In genomic region chr12:112362309-112362708, GRCh38 we compare ENCODE assay signal across 20 cellular contexts. TPM values are rescaled to one million over a fixed set of nuclear protein-coding genes. Genes with fewer than 3 reads are reported as not detected.
A peak's percentile ranks its signal among the peaks of the same experiment; 100 is the strongest.
DNase-seq lines count a peak whose midpoint lies in the region; ATAC-seq, FAIRE-seq and TF ChIP-seq lines count a peak whose summit lies in the region.
"Had no signal": no experiment of that assay in that cellular context is flagged by ENCODE, and none has a peak within 500 bp of the region (broad histone marks: within the 10 kb centered on the region; RNA-seq: fewer than 3 reads in every experiment).

No MANE protein-coding gene starts in this region.

- intact Hi-C loops in K562 (cut with micrococcal nuclease) (no loop called here), mammary epithelial cell (cut with micrococcal nuclease) (no loop called here)

- H3K9me3 Mint-ChIP-seq in GM23338 = no peaks in the 10 kb centered on the region
- no peaks in the 10 kb centered on the region for H3K9me3 Mint-ChIP-seq in stimulated activated effector memory CD8-positive, alpha-beta T cell treated with anti-CD3 and anti-CD28 coated beads, Interleukin-12 subunit alpha, Interleukin-12 subunit beta, amount 100 ng/mL, for 72 hours
- H3K9me3 Mint-ChIP-seq: CD4-positive, alpha-beta T cell had no signal

- TF ChIP-seq CTCF in GM23338 (conservative IDR thresholded peaks at IDR 0.05; ENCODE audit: low read depth in 2 of 2) (no peak), K562 (IDR thresholded peaks at IDR 0.05 in 2 of 3, conservative IDR thresholded peaks at IDR 0.05 in 1 of 3; ENCODE audit: insufficient read depth in 2 of 3, low read depth in 1 of 3, low read length in 3 of 3) (no peak), mammary epithelial cell (conservative IDR thresholded peaks at IDR 0.05 in 1 of 2, IDR thresholded peaks at IDR 0.05 in 1 of 2; ENCODE audit: extremely low read depth in 1 of 2, insufficient read depth in 1 of 2, low read depth in 1 of 2, low read length in 2 of 2) (no peak)

- no peaks in the 10 kb centered on the region for H3K36me3 Mint-ChIP-seq in GM23338 (ENCODE audit: low read depth)
- H3K36me3 Mint-ChIP-seq in stimulated activated effector memory CD8-positive, alpha-beta T cell treated with anti-CD3 and anti-CD28 coated beads, Interleukin-12 subunit alpha, Interleukin-12 subunit beta, amount 100 ng/mL, for 72 hours = no peaks in the 10 kb centered on the region

- FAIRE-seq in K562 (lab: Jason Lieb, UNC) = no peak
- FAIRE-seq: A549, D721Med, GM12891, H1 had no signal

- dilution Hi-C loops in mammary epithelial cell (cut with HindIII; ENCODE audit: low sequenced_read_pairs) = no loop called here

- no peaks in the 10 kb centered on the region for H3K36me3 ChIP-seq in GM23338 (ENCODE audit: insufficient read depth)
- no peaks in the 10 kb centered on the region for H3K36me3 ChIP-seq in K562 (ENCODE audit: control insufficient read depth, insufficient read depth, low read length)
- H3K36me3 ChIP-seq in mammary epithelial cell (ENCODE audit: insufficient read depth, low read length) = no peaks in the 10 kb centered on the region

- no TSS peak for BruUV-seq in K562 (replicated peaks; lab: Mats Ljungman, UMichigan)
- no TSS peak for BruUV-seq in mammary epithelial cell (replicated peaks; lab: Mats Ljungman, UMichigan)

- H4K20me1 ChIP-seq in GM23338 (replicated peaks; ENCODE audit: insufficient read depth) = no peaks in the 10 kb centered on the region; the same call in 1 of the 2 replicates
- 0 out of 2 replicates have a peak, but pooled peaks cover 3% of the 10 kb centered on the region for H4K20me1 ChIP-seq in K562 (replicated peaks; ENCODE audit: control insufficient read depth, insufficient read depth, low read length)
- no peaks in the 10 kb centered on the region for H4K20me1 ChIP-seq in mammary epithelial cell (ENCODE audit: insufficient read depth, low read length)

- no peaks in the 10 kb centered on the region for H3K9me2 ChIP-seq in GM23338 (ENCODE audit: insufficient read depth)

- DNase-seq in NCI-H146 (lab: John Stamatoyannopoulos, UW) = peak; percentile 18
- DNase-seq in NCI-H146 treated with DMSO at 0.1 percent for 48 hours (lab: John Stamatoyannopoulos, UW; ENCODE audit: unreplicated experiment) = no peak
- DNase-seq in GM23338 (ENCODE audit: low spot score) = no peak
- peak; percentile 22 for DNase-seq in NCI-H345 (lab: John Stamatoyannopoulos, UW)
- DNase-seq in K562 (ENCODE audit: extremely low read depth in 1 of 4, low spot score in 3 of 4) = no peak
- no peak for DNase-seq in stimulated activated effector memory CD8-positive, alpha-beta T cell treated with anti-CD3 and anti-CD28 coated beads, Interleukin-12 subunit alpha, Interleukin-12 subunit beta, amount 100 ng/mL, for 72 hours (ENCODE audit: low spot score in 2 of 2)
- DNase-seq in mammary epithelial cell = no peak
- DNase-seq: AML-193; Caco-2; CD4-positive, alpha-beta T cell; HCEC 1CT; IMR-90 had no signal

- H3K27ac Mint-ChIP-seq in GM23338 = no peak overlapping the region
- no peak overlapping the region for H3K27ac Mint-ChIP-seq in stimulated activated effector memory CD8-positive, alpha-beta T cell treated with anti-CD3 and anti-CD28 coated beads, Interleukin-12 subunit alpha, Interleukin-12 subunit beta, amount 100 ng/mL, for 72 hours
- H3K27ac Mint-ChIP-seq: CD4-positive, alpha-beta T cell had no signal

- H3K4me1 ChIP-seq in GM23338 (ENCODE audit: insufficient read depth) (no peaks in the 10 kb centered on the region), K562 (replicated peaks in 1 of 2; ENCODE audit: control insufficient read depth in 2 of 2, insufficient read depth in 2 of 2, low read length in 2 of 2) (peaks cover 5 to 9% of the 10 kb centered on the region in 2 experiments; a peak in 4 of 5 replicates), mammary epithelial cell (ENCODE audit: insufficient read depth, low read length) (no peaks in the 10 kb centered on the region)
- H3K4me1 ChIP-seq: A549, Caco-2 had no signal

- CTCF ChIA-PET in K562 (lab: Yijun Ruan, JAX; ENCODE audit: low intra/inter-chr PET ratio) (no interaction called here), mammary epithelial cell (lab: Charles Lee; ENCODE audit: low non-redundant PET) (no interaction called here)

- no peaks in the 10 kb centered on the region for H3K4me1 Mint-ChIP-seq in GM23338
- H3K4me1 Mint-ChIP-seq in stimulated activated effector memory CD8-positive, alpha-beta T cell treated with anti-CD3 and anti-CD28 coated beads, Interleukin-12 subunit alpha, Interleukin-12 subunit beta, amount 100 ng/mL, for 72 hours = peaks cover 10% of the 10 kb centered on the region

- H3F3A ChIP-seq in GM23338 (replicated peaks; ENCODE audit: low read depth) = no peaks in the 10 kb centered on the region

- no peak overlapping the region for H3K4me3 Mint-ChIP-seq in GM23338
- H3K4me3 Mint-ChIP-seq in stimulated activated effector memory CD8-positive, alpha-beta T cell treated with anti-CD3 and anti-CD28 coated beads, Interleukin-12 subunit alpha, Interleukin-12 subunit beta, amount 100 ng/mL, for 72 hours = no peak overlapping the region
- H3K4me3 Mint-ChIP-seq: CD4-positive, alpha-beta T cell had no signal

- 75% methylated on average over 3 of the region's 3 CpGs for WGBS in K562 (ENCODE audit: insufficient coverage, low coverage, missing lambda C conversion rate)
- 100% methylated on average over 3 of the region's 3 CpGs for WGBS in mammary epithelial cell (ENCODE audit: low coverage, missing lambda C conversion rate)

- H3K9me3 ChIP-seq in K562 (replicated peaks; ENCODE audit: control insufficient read depth, insufficient read depth, low read depth, low read length) (no peaks in the 10 kb centered on the region), mammary epithelial cell (replicated peaks; ENCODE audit: insufficient read depth, low read length) (no peaks in the 10 kb centered on the region)
- H3K9me3 ChIP-seq: A549, Caco-2 had no signal

- H2AFZ ChIP-seq in GM23338 (no peak overlapping the region), K562 (ENCODE audit: low read depth, low read length) (no peak overlapping the region), mammary epithelial cell (ENCODE audit: low read depth, low read length) (no peak overlapping the region)

- H3K27me3 Mint-ChIP-seq in GM23338 (ENCODE audit: insufficient read depth, low read depth, poor library complexity) = peaks cover 4% of the 10 kb centered on the region
- H3K27me3 Mint-ChIP-seq: CD4-positive, alpha-beta T cell had no signal

- POLR2A ChIA-PET in K562 (lab: Yijun Ruan, JAX) = no interaction called here

- H3K79me2 ChIP-seq in GM23338 (replicated peaks; ENCODE audit: insufficient read depth) = peaks cover 98% of the 10 kb centered on the region
- H3K79me2 ChIP-seq in K562 (ENCODE audit: control insufficient read depth, insufficient read depth, low read length) = peaks cover 47% of the 10 kb centered on the region
- H3K79me2 ChIP-seq in mammary epithelial cell (ENCODE audit: insufficient read depth, low read length) = peaks cover 51% of the 10 kb centered on the region

- ATAC-seq in GM23338 = peak; percentile 82
- peak; percentile 60 for ATAC-seq in K562
- no peak for ATAC-seq in stimulated activated effector memory CD8-positive, alpha-beta T cell treated with anti-CD3 and anti-CD28 coated beads, Interleukin-12 subunit alpha, Interleukin-12 subunit beta, amount 100 ng/mL, for 72 hours
- no peak for ATAC-seq in GM21786 (IDR thresholded peaks at IDR 0.05; ENCODE audit: unreplicated experiment)

- TF ChIP-seq EP300 in K562 (IDR thresholded peaks at IDR 0.05; ENCODE audit: low read length) = no peak

- no peaks in the 10 kb centered on the region for H3K9me1 ChIP-seq in K562 (ENCODE audit: control insufficient read depth, insufficient read depth, low read length)

- in situ Hi-C loops in K562 (cut with MboI) (no loop called here), mammary epithelial cell (cut with MboI; ENCODE audit: low sequenced_read_pairs in 2 of 2) (no loop called here)

- no peaks in the 10 kb centered on the region for H3K27me3 ChIP-seq in GM23338 (ENCODE audit: insufficient read depth)
- H3K27me3 ChIP-seq in K562 (ENCODE audit: control insufficient read depth in 2 of 2, insufficient read depth in 2 of 2, low read length in 2 of 2) = no peaks in the 10 kb centered on the region
- no peaks in the 10 kb centered on the region for H3K27me3 ChIP-seq in mammary epithelial cell (ENCODE audit: insufficient read depth, low read length)

- TF ChIP-seq RAD21 in K562 (CRISPR knock-in tag; conservative IDR thresholded peaks at IDR 0.05 in 1 of 2, IDR thresholded peaks at IDR 0.05 in 1 of 2) = no peak

- H3K4me2 ChIP-seq in GM23338 = no peak overlapping the region
- H3K4me2 ChIP-seq in K562 (ENCODE audit: insufficient read depth, low read length) = no peak overlapping the region
- no peak overlapping the region for H3K4me2 ChIP-seq in mammary epithelial cell (ENCODE audit: insufficient read depth, low read depth, low read length)
- H3K4me2 ChIP-seq: A549 had no signal

- no peak for TF ChIP-seq POLR2A in K562 (conservative IDR thresholded peaks at IDR 0.05)

- H3K27ac ChIP-seq in GM23338 (ENCODE audit: low read depth) = no peak overlapping the region
- no peak overlapping the region for H3K27ac ChIP-seq in K562 (ENCODE audit: extremely low read depth, low read depth, low read length)
- no peak overlapping the region for H3K27ac ChIP-seq in mammary epithelial cell (ENCODE audit: insufficient read depth, low read depth, low read length)
- H3K27ac ChIP-seq: 22Rv1, A549, C4-2B, HL-60 had no signal

- H3K4me3 ChIP-seq in GM23338 (no peak overlapping the region), K562 (no peak overlapping the region), mammary epithelial cell (replicated peaks in 1 of 3; ENCODE audit: insufficient read depth in 1 of 3, low read depth in 2 of 3, low read length in 3 of 3) (no peak overlapping the region)
- H3K4me3 ChIP-seq: A549 had no signal

- H3K9ac ChIP-seq in K562 (ENCODE audit: insufficient read depth in 1 of 2, low read depth in 2 of 2, low read length in 2 of 2) (no peak overlapping the region; a peak in 1 of 4 replicates), mammary epithelial cell (ENCODE audit: insufficient read depth, low read length) (no peak overlapping the region)

RNA-seq across cellular contexts. Expression of gene HECTD4, which starts 19.9 kb away (rescaled TPM):
- 29.9 and 36.9 TPM in 2 replicates for total RNA-seq in GM23338 (2014; rRNA removed; shearing (Covaris generic))
- polyA plus RNA-seq in GM23338 (2016; fragmentation: Nextera tagmentation; extraction: Ambion mirVana) (21.7 and 25.7 TPM in 2 replicates), K562 (2011; rRNA removed) (11.0 and 16.1 TPM in 2 replicates), K562 (2014; fragmentation: Illumina TruSeq; extraction: Trizol) (13.6 and 14.6 TPM in 2 replicates), K562 (2014; fragmentation: Nextera tagmentation; extraction: Ambion mirVana) (1 to 10 TPM; 3.5 to 4.5 TPM), K562 (2014; rRNA removed) (11.5 and 14.7 TPM in 2 replicates), mammary epithelial cell (5.1 TPM)
- total RNA-seq in K562 (2011; cell fraction: chromatin; rRNA removed; ENCODE audit: low replicate concordance) = 228 and 304 TPM in 2 replicates
- 113 and 121 TPM in 2 replicates for total RNA-seq in K562 (2011; cell fraction: nucleolus; rRNA removed)
- 142 and 162 TPM in 2 replicates for total RNA-seq in K562 (2011; cell fraction: nucleoplasm; rRNA removed)
- total RNA-seq in K562 (2014; rRNA removed) (8.4 and 12.5 TPM in 2 replicates), K562 (2014; rRNA removed; fragmentation: Illumina TruSeq; extraction: Trizol) (13.5 and 15.0 TPM in 2 replicates), K562 (2015; rRNA removed; fragmentation: Illumina TruSeq; extraction: Trizol) (15.6 and 17.3 TPM in 2 replicates), K562 (2021) (25.2 and 33.3 TPM in 2 replicates), mammary epithelial cell (10 to 100 TPM; 30.7 to 36.1 TPM)
- polyA plus RNA-seq in K562 (2011; cell fraction: cytosol; rRNA removed) = 6.2 and 6.6 TPM in 2 replicates
- 57.5 and 62.2 TPM in 2 replicates for polyA plus RNA-seq in K562 (2011; cell fraction: nucleus; rRNA removed)
- polyA plus RNA-seq in K562 (2012) = 17.5 and 22.3 TPM in 2 replicates
- polyA minus RNA-seq in K562 (2011; rRNA and poly(A)+ RNA removed) = 56.9 and 62.2 TPM in 2 replicates
- polyA minus RNA-seq in K562 (2011; cell fraction: cytosol; rRNA and poly(A)+ RNA removed) = 24.2 and 31.3 TPM in 2 replicates
- polyA minus RNA-seq in K562 (2011; cell fraction: nucleus; rRNA and poly(A)+ RNA removed) = 47.9 and 93.0 TPM in 2 replicates
- 18.2 TPM for polyA minus RNA-seq in mammary epithelial cell

RNA-seq across cellular contexts. Expression of gene RPL6, which starts 47.1 kb away (rescaled TPM):
- 1,413 and 1,678 TPM in 2 replicates for total RNA-seq in GM23338 (2014; rRNA removed; shearing (Covaris generic))
- 1,712 and 1,715 TPM in 2 replicates for polyA plus RNA-seq in GM23338 (2016; fragmentation: Nextera tagmentation; extraction: Ambion mirVana)
- 348 and 589 TPM in 2 replicates for total RNA-seq in K562 (2011; cell fraction: chromatin; rRNA removed; ENCODE audit: low replicate concordance)
- 314 and 317 TPM in 2 replicates for total RNA-seq in K562 (2011; cell fraction: nucleolus; rRNA removed)
- total RNA-seq in K562 (2011; cell fraction: nucleoplasm; rRNA removed) = 537 and 721 TPM in 2 replicates
- total RNA-seq in K562 (2014; rRNA removed) = 1,529 and 1,811 TPM in 2 replicates
- 3,099 and 3,427 TPM in 2 replicates for total RNA-seq in K562 (2014; rRNA removed; fragmentation: Illumina TruSeq; extraction: Trizol)
- 2,718 and 2,856 TPM in 2 replicates for total RNA-seq in K562 (2015; rRNA removed; fragmentation: Illumina TruSeq; extraction: Trizol)
- total RNA-seq in K562 (2021) = 1,959 and 2,095 TPM in 2 replicates
- polyA plus RNA-seq in K562 (2011; rRNA removed) = 2,667 and 2,691 TPM in 2 replicates
- 1,053 and 1,467 TPM in 2 replicates for polyA plus RNA-seq in K562 (2011; cell fraction: cytosol; rRNA removed)
- 536 and 802 TPM in 2 replicates for polyA plus RNA-seq in K562 (2011; cell fraction: nucleus; rRNA removed)
- 2,256 and 2,883 TPM in 2 replicates for polyA plus RNA-seq in K562 (2012)
- polyA plus RNA-seq in K562 (2014; fragmentation: Illumina TruSeq; extraction: Trizol) = 2,543 and 3,103 TPM in 2 replicates
- 1,000 to 10,000 TPM; 1,519 to 1,617 TPM for polyA plus RNA-seq in K562 (2014; fragmentation: Nextera tagmentation; extraction: Ambion mirVana)
- 2,156 and 2,396 TPM in 2 replicates for polyA plus RNA-seq in K562 (2014; rRNA removed)
- 731 and 844 TPM in 2 replicates for polyA minus RNA-seq in K562 (2011; rRNA and poly(A)+ RNA removed)
- polyA minus RNA-seq in K562 (2011; cell fraction: cytosol; rRNA and poly(A)+ RNA removed) = 462 and 473 TPM in 2 replicates
- 140 and 278 TPM in 2 replicates for polyA minus RNA-seq in K562 (2011; cell fraction: nucleus; rRNA and poly(A)+ RNA removed)
- 1,000 to 10,000 TPM in 1 of 2 donors, 100 to 1,000 TPM in 1; 838 to 1,399 TPM for total RNA-seq in mammary epithelial cell
- 1,877 TPM for polyA plus RNA-seq in mammary epithelial cell
- 600 TPM for polyA minus RNA-seq in mammary epithelial cell

RNA-seq across cellular contexts. Expression of gene PTPN11, which starts 56.4 kb away (rescaled TPM):
- 90.0 and 94.7 TPM in 2 replicates for total RNA-seq in GM23338 (2014; rRNA removed; shearing (Covaris generic))
- polyA plus RNA-seq in GM23338 (2016; fragmentation: Nextera tagmentation; extraction: Ambion mirVana) (71.9 and 87.0 TPM in 2 replicates), K562 (2011; rRNA removed) (56.0 and 79.7 TPM in 2 replicates), K562 (2014; fragmentation: Illumina TruSeq; extraction: Trizol) (72.8 and 83.0 TPM in 2 replicates), K562 (2014; fragmentation: Nextera tagmentation; extraction: Ambion mirVana) (10 to 100 TPM; 22.5 to 31.7 TPM), K562 (2014; rRNA removed) (50.5 and 52.5 TPM in 2 replicates), mammary epithelial cell (68.3 TPM)
- total RNA-seq in K562 (2011; cell fraction: chromatin; rRNA removed; ENCODE audit: low replicate concordance) = 24.8 and 82.7 TPM in 2 replicates
- total RNA-seq in K562 (2011; cell fraction: nucleolus; rRNA removed) = 12.2 and 13.9 TPM in 2 replicates
- total RNA-seq in K562 (2011; cell fraction: nucleoplasm; rRNA removed) = 23.9 and 32.5 TPM in 2 replicates
- total RNA-seq in K562 (2014; rRNA removed) (59.6 and 64.9 TPM in 2 replicates), K562 (2014; rRNA removed; fragmentation: Illumina TruSeq; extraction: Trizol) (98.8 and 113 TPM in 2 replicates), K562 (2015; rRNA removed; fragmentation: Illumina TruSeq; extraction: Trizol) (92.7 and 100 TPM in 2 replicates), K562 (2021) (111 and 126 TPM in 2 replicates), mammary epithelial cell (100 to 1,000 TPM; 108 to 165 TPM)
- 36.0 and 44.8 TPM in 2 replicates for polyA plus RNA-seq in K562 (2011; cell fraction: cytosol; rRNA removed)
- polyA plus RNA-seq in K562 (2011; cell fraction: nucleus; rRNA removed) = 15.8 and 16.7 TPM in 2 replicates
- polyA plus RNA-seq in K562 (2012) = 41.2 and 58.2 TPM in 2 replicates
- 180 and 192 TPM in 2 replicates for polyA minus RNA-seq in K562 (2011; rRNA and poly(A)+ RNA removed)
- 66.4 and 78.4 TPM in 2 replicates for polyA minus RNA-seq in K562 (2011; cell fraction: cytosol; rRNA and poly(A)+ RNA removed)
- 14.3 and 24.5 TPM in 2 replicates for polyA minus RNA-seq in K562 (2011; cell fraction: nucleus; rRNA and poly(A)+ RNA removed)
- 120 TPM for polyA minus RNA-seq in mammary epithelial cell

Comparison
In these comparisons a context has a peak if more than half of its experiments do, and no peak if none do; other contexts are left out.
1. DNase-seq: peak in NCI-H146 (single experiment) and NCI-H345 (single experiment); none in NCI-H146 treated with DMSO at 0.1 percent for 48 hours (single experiment), GM23338 (single experiment), K562 (0 of 4), stimulated activated effector memory CD8-positive, alpha-beta T cell treated with anti-CD3 and anti-CD28 coated beads, Interleukin-12 subunit alpha, Interleukin-12 subunit beta, amount 100 ng/mL, for 72 hours (0 of 2) and mammary epithelial cell (single experiment).
2. ATAC-seq: peak in GM23338 (single experiment) and K562 (single experiment); none in stimulated activated effector memory CD8-positive, alpha-beta T cell treated with anti-CD3 and anti-CD28 coated beads, Interleukin-12 subunit alpha, Interleukin-12 subunit beta, amount 100 ng/mL, for 72 hours (single experiment) and GM21786 (single experiment).